ENCODE assay signal across 9 cellular contexts in genomic region chr4:76898385-76898692, GRCh38. TPM values are rescaled to one million over a fixed set of nuclear protein-coding genes. Genes with fewer than 3 reads are reported as not detected.
DNase-seq lines count a peak whose midpoint lies in the region; ATAC-seq and TF ChIP-seq lines count a peak whose summit lies in the region.
"Had no signal": no experiment of that assay in that cellular context is flagged by ENCODE, and none has a peak within 500 bp of the region (broad histone marks: within the 10 kb centered on the region; RNA-seq: fewer than 3 reads in every experiment).

No MANE protein-coding gene starts in this region.

- no peaks in the 10 kb centered on the region for H3K36me3 Mint-ChIP-seq in activated T-cell treated with anti-CD3 and anti-CD28 coated beads, Interleukin-2, amount 50 U/mL, for 4 hours (ENCODE audit: insufficient read depth)
- no peaks in the 10 kb centered on the region for H3K36me3 Mint-ChIP-seq in MCF 10A (ENCODE audit: insufficient read depth, unreplicated experiment)

- intact Hi-C loops in MCF 10A (cut with micrococcal nuclease): no loop called here

- no TSS peak for BruUV-seq in MCF 10A (replicated peaks; lab: Mats Ljungman, UMichigan)

- H3K27me3 Mint-ChIP-seq in activated T-cell treated with anti-CD3 and anti-CD28 coated beads, Interleukin-2, amount 50 U/mL, for 4 hours (ENCODE audit: low read depth): peaks cover 44% of the 10 kb centered on the region
- H3K27me3 Mint-ChIP-seq in MCF 10A (ENCODE audit: insufficient read depth, unreplicated experiment): peaks cover 12% of the 10 kb centered on the region

- H3K56ac ChIP-seq in mesendoderm (ENCODE audit: low read length): peak overlapping the region; percentile 66

- no CpG with 5 or more reads among the region's 14 CpGs for WGBS in mesendoderm (ENCODE audit: extremely low coverage, insufficient coverage, low lambda C conversion rate)
- WGBS in tibial nerve, 2 donors: 32 to 34% methylated on average over 14 of the region's 14 CpGs

- no peaks in the 10 kb centered on the region for H3K79me2 ChIP-seq in mesendoderm (ENCODE audit: control insufficient read depth, insufficient read depth, low read length)

- POLR2A ChIA-PET in MCF 10A (lab: Yijun Ruan, JAX): interaction anchor here (1.8 kb wide), 1 partner anchor 116 kb away, joined by 4 read pairs; no protein-coding TSS in a partner anchor

- no peak overlapping the region for H2AK5ac ChIP-seq in mesendoderm (ENCODE audit: low read length)

- TF ChIP-seq POLR2A in tibial nerve (IDR thresholded peaks at IDR 0.05): no peak

- H2BK15ac ChIP-seq in mesendoderm (replicated peaks; ENCODE audit: low read depth): no peak overlapping the region

- ATAC-seq in activated T-cell treated with anti-CD3 and anti-CD28 coated beads, Interleukin-2, amount 50 U/mL, for 4 hours: no peak
- no peak for ATAC-seq in GM21526 (IDR thresholded peaks at IDR 0.05; ENCODE audit: low FRiP score, unreplicated experiment)

- H3K27ac Mint-ChIP-seq in MCF 10A (ENCODE audit: low read depth, unreplicated experiment): no peak overlapping the region

- H3K27ac ChIP-seq in mesendoderm (ENCODE audit: low read depth, low read length) (no peak overlapping the region), tibial nerve (no peak overlapping the region)
- H3K27ac ChIP-seq: testis had no signal

- no peaks in the 10 kb centered on the region for H3K9me3 ChIP-seq in tibial nerve
- H3K9me3 ChIP-seq: testis had no signal

- no peak overlapping the region for H3K4ac ChIP-seq in mesendoderm (ENCODE audit: low read depth, low read length)

- TF ChIP-seq CTCF in MCF 10A (IDR thresholded peaks at IDR 0.05; ENCODE audit: unreplicated experiment) (no peak), tibial nerve (IDR thresholded peaks at IDR 0.05) (no peak)

- H2BK5ac ChIP-seq in mesendoderm (ENCODE audit: low read length): no peak overlapping the region

- H3K9ac ChIP-seq in mesendoderm (ENCODE audit: low read length): peak overlapping the region; percentile 3

- no peak overlapping the region for H2BK120ac ChIP-seq in mesendoderm (ENCODE audit: low read depth, low read length)

- H3K4me1 Mint-ChIP-seq in activated T-cell treated with anti-CD3 and anti-CD28 coated beads, Interleukin-2, amount 50 U/mL, for 4 hours (ENCODE audit: low read depth): peaks cover 8% of the 10 kb centered on the region
- peaks cover 7% of the 10 kb centered on the region for H3K4me1 Mint-ChIP-seq in MCF 10A (ENCODE audit: insufficient read depth, unreplicated experiment)

- peak overlapping the region; percentile 71 for H3K4me3 Mint-ChIP-seq in activated T-cell treated with anti-CD3 and anti-CD28 coated beads, Interleukin-2, amount 50 U/mL, for 4 hours
- H3K4me3 Mint-ChIP-seq in MCF 10A (ENCODE audit: unreplicated experiment): peak overlapping the region; percentile 53

- H3K27me3 ChIP-seq in mesendoderm (ENCODE audit: insufficient read depth, low read length, poor library complexity) (peaks cover 6% of the 10 kb centered on the region), tibial nerve (peaks cover 0 to 51% of the 10 kb centered on the region in 2 donors)
- H3K27me3 ChIP-seq: testis had no signal

- H3K36me3 ChIP-seq in mesendoderm (ENCODE audit: control insufficient read depth, insufficient read depth, low read length) (no peaks in the 10 kb centered on the region), tibial nerve (no peaks in the 10 kb centered on the region)

- H3K4me2 ChIP-seq in mesendoderm (ENCODE audit: low read length): peak overlapping the region; percentile 63

- no peak for TF ChIP-seq EP300 in tibial nerve (IDR thresholded peaks at IDR 0.05)

- CTCF ChIA-PET in MCF 10A (lab: Yijun Ruan, JAX): no interaction called here

- H4K8ac ChIP-seq in mesendoderm (ENCODE audit: low read depth, low read length): no peak overlapping the region

- no peak overlapping the region for H3K18ac ChIP-seq in mesendoderm (ENCODE audit: low read length)

- no peaks in the 10 kb centered on the region for H3K79me1 ChIP-seq in mesendoderm (ENCODE audit: low read length)

- no peak overlapping the region for H3K23ac ChIP-seq in mesendoderm (ENCODE audit: low read length)

- no peak for DNase-seq in activated T-cell treated with anti-CD3 and anti-CD28 coated beads, Interleukin-2, amount 50 U/mL, for 4 hours
- DNase-seq in activated T-cell treated with anti-CD3 and anti-CD28 coated beads, Interleukin-2, amount 50 U/mL, for 1 hour: no peak
- DNase-seq in MCF 10A (ENCODE audit: unreplicated experiment) (no peak), mesendoderm (no peak), tibial nerve (ENCODE audit: low spot score in 2 of 2) (no peak), NCI-H345 (lab: John Stamatoyannopoulos, UW) (no peak), NCI-H345 treated with DMSO at 0.1 percent for 48 hours (lab: John Stamatoyannopoulos, UW; ENCODE audit: unreplicated experiment) (no peak)

- H3K4me1 ChIP-seq in mesendoderm (ENCODE audit: control insufficient read depth, low read depth, low read length) (no peaks in the 10 kb centered on the region), tibial nerve (peaks cover 0 to 22% (median 6%) of the 10 kb centered on the region in 4 donors)

- H3K4me3 ChIP-seq in mesendoderm (ENCODE audit: low read length) (peak overlapping the region; percentile 4), tibial nerve (peak overlapping the region; percentile 29 to 52 (median 45))

- no peak overlapping the region for H4K5ac ChIP-seq in mesendoderm (ENCODE audit: low read length)

- no peaks in the 10 kb centered on the region for H3K9me3 Mint-ChIP-seq in activated T-cell treated with anti-CD3 and anti-CD28 coated beads, Interleukin-2, amount 50 U/mL, for 4 hours
- no peaks in the 10 kb centered on the region for H3K9me3 Mint-ChIP-seq in MCF 10A (ENCODE audit: unreplicated experiment)

RNA-seq across cellular contexts. Expression of gene SOWAHB, which starts 0.4 kb away (rescaled TPM):
- under 1 TPM; 0.05 to 0.08 (median 0.05) TPM for total RNA-seq in activated T-cell treated with anti-CD3 and anti-CD28 coated beads, Interleukin-2, amount 50 U/mL, for 4 hours
- total RNA-seq in MCF 10A (2022): 0.12 and 0.58 TPM in 2 replicates
- polyA plus RNA-seq in mesendoderm (2013, experiment 1 of 2): 0.20 TPM
- 0.15 TPM for polyA plus RNA-seq in mesendoderm (2013, experiment 2 of 2)
- under 1 TPM in 2 of 4 donors, not detected in 2; 0.21 to 0.90 TPM for total RNA-seq in tibial nerve

RNA-seq across cellular contexts. Expression of gene SEPTIN11, which starts 51.2 kb away (rescaled TPM):
- total RNA-seq in activated T-cell treated with anti-CD3 and anti-CD28 coated beads, Interleukin-2, amount 50 U/mL, for 4 hours: 10 to 100 TPM; 30.4 to 36.1 (median 34.9) TPM
- total RNA-seq in MCF 10A (2022) (57.1 and 82.7 TPM in 2 replicates), tibial nerve (100 to 1,000 TPM; 111 to 205 (median 176) TPM)
- 142 TPM for polyA plus RNA-seq in mesendoderm (2013, experiment 1 of 2)
- polyA plus RNA-seq in mesendoderm (2013, experiment 2 of 2): 163 TPM
